ENCODE assay signal across 17 cellular contexts in the genomic region with DNA sequence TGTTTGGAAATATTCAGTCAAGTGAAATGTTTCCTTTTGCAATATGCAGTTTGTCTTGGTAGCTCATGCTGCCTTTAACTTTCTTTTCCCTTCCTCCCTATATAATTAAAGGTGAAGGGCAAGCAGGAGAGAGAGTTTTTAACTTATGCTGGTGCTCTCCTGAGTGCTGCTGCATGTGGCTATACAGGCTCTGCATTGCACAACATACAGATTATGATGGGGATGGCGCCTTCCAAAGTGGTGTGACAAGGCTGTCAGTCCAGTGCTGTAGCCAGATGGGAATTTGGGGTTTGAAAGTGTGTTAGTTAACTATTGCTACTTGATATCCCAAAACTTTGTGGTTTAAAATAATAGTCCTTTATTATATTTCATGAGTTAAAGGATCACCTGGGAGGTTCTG.
DNase-seq lines count a peak whose midpoint lies in the region; ATAC-seq and TF ChIP-seq lines count a peak whose summit lies in the region.
"Had no signal": no experiment of that assay in that cellular context is flagged by ENCODE, and none has a peak within 500 bp of the region (broad histone marks: within the 10 kb centered on the region; RNA-seq: fewer than 3 reads in every experiment).

No MANE protein-coding gene starts in this region.

- H3K4me3 ChIP-seq in HUES64 (ENCODE audit: low read length) (no peak overlapping the region), colonic mucosa (no peak overlapping the region)
- H3K4me3 ChIP-seq: HAP-1 had no signal

- POLR2A ChIA-PET in WTC11 (lab: Charles Lee): no interaction called here

- H3K27me3 ChIP-seq in HUES64 (ENCODE audit: insufficient read depth, low read length) (no peaks in the 10 kb centered on the region), colonic mucosa (no peaks in the 10 kb centered on the region)

- peaks cover 21% of the 10 kb centered on the region for H3K4me1 Mint-ChIP-seq in WTC11
- H3K4me1 Mint-ChIP-seq: IgD-negative memory B cell had no signal

- intact Hi-C loops in colonic mucosa (cut with DNase I): no loop called here

- no peak for DNase-seq in WTC11 (ENCODE audit: low spot score)
- no peak for DNase-seq in AML-193 (lab: John Stamatoyannopoulos, UW)
- DNase-seq in colonic mucosa: no peak
- DNase-seq: ACHN; Caco-2; CD4-positive, alpha-beta T cell; DMS153; DMS79; GDM1; KG1 had no signal

- CTCF ChIA-PET in WTC11 (lab: Charles Lee): no interaction called here

- H3K36me3 Mint-ChIP-seq in WTC11: peaks cover 7% of the 10 kb centered on the region
- H3K36me3 Mint-ChIP-seq: IgD-negative memory B cell had no signal

- no peak for TF ChIP-seq CTCF in WTC11 (IDR thresholded peaks at IDR 0.05)
- TF ChIP-seq CTCF in colonic mucosa (IDR thresholded peaks at IDR 0.05): no peak

- no peaks in the 10 kb centered on the region for H3K36me3 ChIP-seq in HUES64 (ENCODE audit: insufficient read depth, low read length)
- H3K36me3 ChIP-seq in colonic mucosa: no peaks in the 10 kb centered on the region
- H3K36me3 ChIP-seq: HAP-1 had no signal

- H3K4me1 ChIP-seq in HUES64 (ENCODE audit: insufficient read depth, low read length) (peaks cover 27% of the 10 kb centered on the region), colonic mucosa (no peaks in the 10 kb centered on the region)
- H3K4me1 ChIP-seq: Caco-2, HAP-1 had no signal

- H3K27ac ChIP-seq in HUES64 (ENCODE audit: low read depth, low read length) (peak overlapping the region; percentile 68; the same call in 1 of the 2 replicates), colonic mucosa (no peak overlapping the region)
- H3K27ac ChIP-seq: C4-2B had no signal

- H3K27ac Mint-ChIP-seq in WTC11: no peak overlapping the region
- H3K27ac Mint-ChIP-seq: CD4-positive, alpha-beta T cell; IgD-negative memory B cell had no signal

- peaks cover 24% of the 10 kb centered on the region for H3K9me3 Mint-ChIP-seq in WTC11

- H3K27me3 Mint-ChIP-seq in WTC11 (ENCODE audit: low read depth): peaks cover 4% of the 10 kb centered on the region

- ATAC-seq in WTC11 (peak; percentile 30), esophagus mucosa (peak; percentile 29), HG03108 (IDR thresholded peaks at IDR 0.05; ENCODE audit: unreplicated experiment) (no peak)
- ATAC-seq: HepG2 had no signal

- H3K4me3 Mint-ChIP-seq in WTC11: no peak overlapping the region
- H3K4me3 Mint-ChIP-seq: CD4-positive, alpha-beta T cell; IgD-negative memory B cell had no signal

- H3K9me3 ChIP-seq in HUES64 (ENCODE audit: insufficient read depth, low read depth, low read length): no peaks in the 10 kb centered on the region
- no peaks in the 10 kb centered on the region for H3K9me3 ChIP-seq in colonic mucosa
- H3K9me3 ChIP-seq: Caco-2, HAP-1 had no signal

- 100% methylated on average over 1 of the region's 1 CpG for WGBS in HUES64

- H3K9ac ChIP-seq in HUES64 (ENCODE audit: low read depth, low read length): no peak overlapping the region
- no peak overlapping the region for H3K9ac ChIP-seq in colonic mucosa (ENCODE audit: low read depth in 2 of 2, low read length in 2 of 2)

TF ChIP-seq in WTC11, 78 proteins besides CTCF, POLR2A, EP300 and RAD21 (continues in another document):
- TF ChIP-seq, protein P1, sequence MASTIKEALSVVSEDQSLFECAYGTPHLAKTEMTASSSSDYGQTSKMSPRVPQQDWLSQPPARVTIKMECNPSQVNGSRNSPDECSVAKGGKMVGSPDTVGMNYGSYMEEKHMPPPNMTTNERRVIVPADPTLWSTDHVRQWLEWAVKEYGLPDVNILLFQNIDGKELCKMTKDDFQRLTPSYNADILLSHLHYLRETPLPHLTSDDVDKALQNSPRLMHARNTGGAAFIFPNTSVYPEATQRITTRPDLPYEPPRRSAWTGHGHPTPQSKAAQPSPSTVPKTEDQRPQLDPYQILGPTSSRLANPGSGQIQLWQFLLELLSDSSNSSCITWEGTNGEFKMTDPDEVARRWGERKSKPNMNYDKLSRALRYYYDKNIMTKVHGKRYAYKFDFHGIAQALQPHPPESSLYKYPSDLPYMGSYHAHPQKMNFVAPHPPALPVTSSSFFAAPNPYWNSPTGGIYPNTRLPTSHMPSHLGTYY (CRISPR knock-in tag; IDR thresholded peaks at IDR 0.05): no peak
- TF ChIP-seq, protein P2, sequence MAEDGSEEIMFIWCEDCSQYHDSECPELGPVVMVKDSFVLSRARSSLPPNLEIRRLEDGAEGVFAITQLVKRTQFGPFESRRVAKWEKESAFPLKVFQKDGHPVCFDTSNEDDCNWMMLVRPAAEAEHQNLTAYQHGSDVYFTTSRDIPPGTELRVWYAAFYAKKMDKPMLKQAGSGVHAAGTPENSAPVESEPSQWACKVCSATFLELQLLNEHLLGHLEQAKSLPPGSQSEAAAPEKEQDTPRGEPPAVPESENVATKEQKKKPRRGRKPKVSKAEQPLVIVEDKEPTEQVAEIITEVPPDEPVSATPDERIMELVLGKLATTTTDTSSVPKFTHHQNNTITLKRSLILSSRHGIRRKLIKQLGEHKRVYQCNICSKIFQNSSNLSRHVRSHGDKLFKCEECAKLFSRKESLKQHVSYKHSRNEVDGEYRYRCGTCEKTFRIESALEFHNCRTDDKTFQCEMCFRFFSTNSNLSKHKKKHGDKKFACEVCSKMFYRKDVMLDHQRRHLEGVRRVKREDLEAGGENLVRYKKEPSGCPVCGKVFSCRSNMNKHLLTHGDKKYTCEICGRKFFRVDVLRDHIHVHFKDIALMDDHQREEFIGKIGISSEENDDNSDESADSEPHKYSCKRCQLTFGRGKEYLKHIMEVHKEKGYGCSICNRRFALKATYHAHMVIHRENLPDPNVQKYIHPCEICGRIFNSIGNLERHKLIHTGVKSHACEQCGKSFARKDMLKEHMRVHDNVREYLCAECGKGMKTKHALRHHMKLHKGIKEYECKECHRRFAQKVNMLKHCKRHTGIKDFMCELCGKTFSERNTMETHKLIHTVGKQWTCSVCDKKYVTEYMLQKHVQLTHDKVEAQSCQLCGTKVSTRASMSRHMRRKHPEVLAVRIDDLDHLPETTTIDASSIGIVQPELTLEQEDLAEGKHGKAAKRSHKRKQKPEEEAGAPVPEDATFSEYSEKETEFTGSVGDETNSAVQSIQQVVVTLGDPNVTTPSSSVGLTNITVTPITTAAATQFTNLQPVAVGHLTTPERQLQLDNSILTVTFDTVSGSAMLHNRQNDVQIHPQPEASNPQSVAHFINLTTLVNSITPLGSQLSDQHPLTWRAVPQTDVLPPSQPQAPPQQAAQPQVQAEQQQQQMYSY (CRISPR knock-in tag; IDR thresholded peaks at IDR 0.05): no peak
- TF ChIP-seq NR2C2 (CRISPR knock-in tag; IDR thresholded peaks at IDR 0.05) (no peak), TEAD4 (CRISPR knock-in tag; IDR thresholded peaks at IDR 0.05) (no peak), CBFB (CRISPR knock-in tag; IDR thresholded peaks at IDR 0.05; ENCODE audit: low read depth) (no peak), MYBL2 (CRISPR knock-in tag; IDR thresholded peaks at IDR 0.05) (no peak), ZNF219 (CRISPR knock-in tag; IDR thresholded peaks at IDR 0.05; ENCODE audit: borderline replicate concordance) (no peak), ZNF138 (CRISPR knock-in tag; conservative IDR thresholded peaks at IDR 0.05) (no peak), SMAD3 (CRISPR knock-in tag; IDR thresholded peaks at IDR 0.05; ENCODE audit: borderline replicate concordance) (no peak)
- TF ChIP-seq, protein P3, sequence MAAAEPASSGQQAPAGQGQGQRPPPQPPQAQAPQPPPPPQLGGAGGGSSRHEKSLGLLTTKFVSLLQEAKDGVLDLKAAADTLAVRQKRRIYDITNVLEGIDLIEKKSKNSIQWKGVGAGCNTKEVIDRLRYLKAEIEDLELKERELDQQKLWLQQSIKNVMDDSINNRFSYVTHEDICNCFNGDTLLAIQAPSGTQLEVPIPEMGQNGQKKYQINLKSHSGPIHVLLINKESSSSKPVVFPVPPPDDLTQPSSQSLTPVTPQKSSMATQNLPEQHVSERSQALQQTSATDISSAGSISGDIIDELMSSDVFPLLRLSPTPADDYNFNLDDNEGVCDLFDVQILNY (CRISPR knock-in tag; IDR thresholded peaks at IDR 0.05): no peak
- TF ChIP-seq, protein P4, sequence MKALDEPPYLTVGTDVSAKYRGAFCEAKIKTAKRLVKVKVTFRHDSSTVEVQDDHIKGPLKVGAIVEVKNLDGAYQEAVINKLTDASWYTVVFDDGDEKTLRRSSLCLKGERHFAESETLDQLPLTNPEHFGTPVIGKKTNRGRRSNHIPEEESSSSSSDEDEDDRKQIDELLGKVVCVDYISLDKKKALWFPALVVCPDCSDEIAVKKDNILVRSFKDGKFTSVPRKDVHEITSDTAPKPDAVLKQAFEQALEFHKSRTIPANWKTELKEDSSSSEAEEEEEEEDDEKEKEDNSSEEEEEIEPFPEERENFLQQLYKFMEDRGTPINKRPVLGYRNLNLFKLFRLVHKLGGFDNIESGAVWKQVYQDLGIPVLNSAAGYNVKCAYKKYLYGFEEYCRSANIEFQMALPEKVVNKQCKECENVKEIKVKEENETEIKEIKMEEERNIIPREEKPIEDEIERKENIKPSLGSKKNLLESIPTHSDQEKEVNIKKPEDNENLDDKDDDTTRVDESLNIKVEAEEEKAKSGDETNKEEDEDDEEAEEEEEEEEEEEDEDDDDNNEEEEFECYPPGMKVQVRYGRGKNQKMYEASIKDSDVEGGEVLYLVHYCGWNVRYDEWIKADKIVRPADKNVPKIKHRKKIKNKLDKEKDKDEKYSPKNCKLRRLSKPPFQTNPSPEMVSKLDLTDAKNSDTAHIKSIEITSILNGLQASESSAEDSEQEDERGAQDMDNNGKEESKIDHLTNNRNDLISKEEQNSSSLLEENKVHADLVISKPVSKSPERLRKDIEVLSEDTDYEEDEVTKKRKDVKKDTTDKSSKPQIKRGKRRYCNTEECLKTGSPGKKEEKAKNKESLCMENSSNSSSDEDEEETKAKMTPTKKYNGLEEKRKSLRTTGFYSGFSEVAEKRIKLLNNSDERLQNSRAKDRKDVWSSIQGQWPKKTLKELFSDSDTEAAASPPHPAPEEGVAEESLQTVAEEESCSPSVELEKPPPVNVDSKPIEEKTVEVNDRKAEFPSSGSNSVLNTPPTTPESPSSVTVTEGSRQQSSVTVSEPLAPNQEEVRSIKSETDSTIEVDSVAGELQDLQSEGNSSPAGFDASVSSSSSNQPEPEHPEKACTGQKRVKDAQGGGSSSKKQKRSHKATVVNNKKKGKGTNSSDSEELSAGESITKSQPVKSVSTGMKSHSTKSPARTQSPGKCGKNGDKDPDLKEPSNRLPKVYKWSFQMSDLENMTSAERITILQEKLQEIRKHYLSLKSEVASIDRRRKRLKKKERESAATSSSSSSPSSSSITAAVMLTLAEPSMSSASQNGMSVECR (CRISPR knock-in tag; IDR thresholded peaks at IDR 0.05; ENCODE audit: borderline replicate concordance): no peak
